In genomic region chr14:20989787-20990600, GRCh38 we compare ENCODE assay signal across 8 cellular contexts. TPM values are rescaled to one million over a fixed set of nuclear protein-coding genes. Genes with fewer than 3 reads are reported as not detected.
DNase-seq lines count a peak whose midpoint lies in the region; ATAC-seq and TF ChIP-seq lines count a peak whose summit lies in the region.

A gene with protein sequence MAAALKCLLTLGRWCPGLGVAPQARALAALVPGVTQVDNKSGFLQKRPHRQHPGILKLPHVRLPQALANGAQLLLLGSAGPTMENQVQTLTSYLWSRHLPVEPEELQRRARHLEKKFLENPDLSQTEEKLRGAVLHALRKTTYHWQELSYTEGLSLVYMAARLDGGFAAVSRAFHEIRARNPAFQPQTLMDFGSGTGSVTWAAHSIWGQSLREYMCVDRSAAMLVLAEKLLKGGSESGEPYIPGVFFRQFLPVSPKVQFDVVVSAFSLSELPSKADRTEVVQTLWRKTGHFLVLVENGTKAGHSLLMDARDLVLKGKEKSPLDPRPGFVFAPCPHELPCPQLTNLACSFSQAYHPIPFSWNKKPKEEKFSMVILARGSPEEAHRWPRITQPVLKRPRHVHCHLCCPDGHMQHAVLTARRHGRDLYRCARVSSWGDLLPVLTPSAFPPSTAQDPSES (plus strand): TSS chr14:20989980. CDS start chr14:20990003, 23 bp downstream.

- peak within 1 kb of the TSS; percentile 93 for H3K4me2 ChIP-seq in parathyroid adenoma (ENCODE audit: low read length)

- H3K36me3 ChIP-seq in cardiac muscle cell (peaks cover 24% of the 10 kb centered on the region), parathyroid adenoma (ENCODE audit: control insufficient read depth, insufficient read depth, low read length) (no peaks in the 10 kb centered on the region), tibial nerve (peaks cover 0 to 37% (median 10%) of the 10 kb centered on the region in 3 donors)

- no peaks in the 10 kb centered on the region for H3K9me3 ChIP-seq in cardiac muscle cell (ENCODE audit: low read depth)
- no peaks in the 10 kb centered on the region for H3K9me3 ChIP-seq in parathyroid adenoma (ENCODE audit: control insufficient read depth, low read length)
- no peaks in the 10 kb centered on the region for H3K9me3 ChIP-seq in tibial nerve

- H3K4me3 ChIP-seq in cardiac muscle cell = peak within 1 kb of the TSS; percentile 58
- H3K4me3 ChIP-seq in parathyroid adenoma (ENCODE audit: low read depth, low read length) = peak within 1 kb of the TSS; percentile 95
- peak within 1 kb of the TSS; percentile 72 to 81 (median 78) for H3K4me3 ChIP-seq in tibial nerve

- peak within 1 kb of the TSS; percentile 91 for H2AFZ ChIP-seq in parathyroid adenoma

- no peaks in the 10 kb centered on the region for H3K9me3 Mint-ChIP-seq in activated naive CD8-positive, alpha-beta T cell treated with anti-CD3 and anti-CD28 coated beads, Interleukin-2, amount 50 U/mL, for 24 hours

- H3K4me1 ChIP-seq in cardiac muscle cell (ENCODE audit: low read depth) = peaks cover 7% of the 10 kb centered on the region
- peaks cover 13% of the 10 kb centered on the region for H3K4me1 ChIP-seq in parathyroid adenoma
- peaks cover 0 to 53% (median 20%) of the 10 kb centered on the region in 4 donors for H3K4me1 ChIP-seq in tibial nerve

- H3K27me3 Mint-ChIP-seq in activated naive CD8-positive, alpha-beta T cell treated with anti-CD3 and anti-CD28 coated beads, Interleukin-2, amount 50 U/mL, for 24 hours = no peaks in the 10 kb centered on the region

- peak in 1 of 2 donors; percentile 56 for TF ChIP-seq POLR2A in tibial nerve (IDR thresholded peaks at IDR 0.05)

- peaks cover 2% of the 10 kb centered on the region for H3K79me2 ChIP-seq in parathyroid adenoma

- DNase-seq in NCI-H1105 treated with DMSO at 0.1 percent for 48 hours (lab: John Stamatoyannopoulos, UW) (peak; percentile 95), SW480 (ENCODE audit: low spot score) (peak; percentile 96), cardiac muscle cell (ENCODE audit: low read depth in 1 of 2, low spot score in 1 of 2) (peak; percentile 97 to 99), tibial nerve (ENCODE audit: low spot score in 2 of 2) (peak; percentile 84 to 88)
- DNase-seq in activated naive CD8-positive, alpha-beta T cell treated with anti-CD3 and anti-CD28 coated beads, Interleukin-2, amount 50 U/mL, for 24 hours = peak; percentile 86

- TF ChIP-seq CTCF in GM12873 (IDR thresholded peaks at IDR 0.05; ENCODE audit: insufficient read depth, low read depth, low read length, missing control alignments) (peak; percentile 56), cardiac muscle cell (IDR thresholded peaks at IDR 0.05; ENCODE audit: low read depth, low read length) (peak; percentile 37), parathyroid adenoma (IDR thresholded peaks at IDR 0.05) (peak; percentile 46), tibial nerve (IDR thresholded peaks at IDR 0.05) (peak in 2 of 5 experiments; percentile 5 to 50)

- TF ChIP-seq EP300 in tibial nerve (IDR thresholded peaks at IDR 0.05) = peak in 1 of 2 donors; percentile 88

- peak within 1 kb of the TSS; percentile 57 for H3K9ac ChIP-seq in parathyroid adenoma

- H3K27ac ChIP-seq in cardiac muscle cell (peak within 1 kb of the TSS; percentile 87), parathyroid adenoma (peak within 1 kb of the TSS; percentile 79), tibial nerve (peak within 1 kb of the TSS; percentile 77 to 91 (median 84))

- peak; percentile 97 for ATAC-seq in HG02678 (IDR thresholded peaks at IDR 0.05; ENCODE audit: unreplicated experiment)
- ATAC-seq in activated naive CD8-positive, alpha-beta T cell treated with anti-CD3 and anti-CD28 coated beads, Interleukin-2, amount 50 U/mL, for 24 hours = peak; percentile 98

- peaks cover 22% of the 10 kb centered on the region for H3K4me1 Mint-ChIP-seq in activated naive CD8-positive, alpha-beta T cell treated with anti-CD3 and anti-CD28 coated beads, Interleukin-2, amount 50 U/mL, for 24 hours

- H3K4me3 Mint-ChIP-seq in activated naive CD8-positive, alpha-beta T cell treated with anti-CD3 and anti-CD28 coated beads, Interleukin-2, amount 50 U/mL, for 24 hours = peak within 1 kb of the TSS; percentile 93

- peak within 1 kb of the TSS; percentile 92 for H3K27ac Mint-ChIP-seq in activated naive CD8-positive, alpha-beta T cell treated with anti-CD3 and anti-CD28 coated beads, Interleukin-2, amount 50 U/mL, for 24 hours

- no peaks in the 10 kb centered on the region for H3K27me3 ChIP-seq in cardiac muscle cell
- no peaks in the 10 kb centered on the region for H3K27me3 ChIP-seq in parathyroid adenoma (ENCODE audit: control insufficient read depth, insufficient read depth, low read length)
- no peaks in the 10 kb centered on the region for H3K27me3 ChIP-seq in tibial nerve

- WGBS in tibial nerve, 2 donors = 1 to 2% methylated on average over 33 to 41 of the region's 42 CpGs

- peaks cover 34% of the 10 kb centered on the region for H3K36me3 Mint-ChIP-seq in activated naive CD8-positive, alpha-beta T cell treated with anti-CD3 and anti-CD28 coated beads, Interleukin-2, amount 50 U/mL, for 24 hours (ENCODE audit: low read depth)

RNA-seq across cellular contexts. Expression of the gene that starts here (rescaled TPM):
- 152 and 172 TPM in 2 replicates for total RNA-seq in cardiac muscle cell
- 122 and 127 TPM in 2 replicates for polyA plus RNA-seq in cardiac muscle cell
- 100 to 1,000 TPM in 3 of 4 donors, 10 to 100 TPM in 1; 61.5 to 134 (median 122) TPM for total RNA-seq in tibial nerve

Comparison
In these comparisons a context has a peak if more than half of its experiments do, and no peak if none do; other contexts are left out.
1. Peak in every context shown above with its lines: DNase-seq, ATAC-seq, H3K4me3 ChIP-seq and H3K27ac ChIP-seq.